ENCODE assay signal across 22 cellular contexts in genomic region chr10:68132391-68132790, GRCh38. TPM values are rescaled to one million over a fixed set of nuclear protein-coding genes. Genes with fewer than 3 reads are reported as not detected.
DNase-seq lines count a peak whose midpoint lies in the region; ATAC-seq and TF ChIP-seq lines count a peak whose summit lies in the region.
"Had no signal": no experiment of that assay in that cellular context is flagged by ENCODE, and none has a peak within 500 bp of the region (broad histone marks: within the 10 kb centered on the region; RNA-seq: fewer than 3 reads in every experiment).

No MANE protein-coding gene starts in this region.

- peak; percentile 11 for DNase-seq in BE2C
- DNase-seq in GM23248: no peak
- peak; percentile 85 for DNase-seq in SK-N-DZ (ENCODE audit: low spot score)
- DNase-seq in fibroblast of peridontal ligament (ENCODE audit: extremely low read depth): peak; percentile 10
- no peak for DNase-seq in NCI-H1092 treated with DMSO at 0.1 percent for 48 hours (lab: John Stamatoyannopoulos, UW)
- DNase-seq in activated naive CD4-positive, alpha-beta T cell treated with anti-CD3 and anti-CD28 coated beads, Interleukin-2, amount 10 ng/mL, durations not matched to agents 7 days and 5 days: no peak
- DNase-seq: CD4-positive, CD25-positive, alpha-beta regulatory T cell; Karpas-422; NCI-H1105; NCI-H1436 treated with DMSO at 0.1 percent for 48 hours; NCI-H1930; NCI-H2107; NCI-H524; NCI-H774; PC-9; Right ventricle myocardium superior; RPMI8226; SW 1271 had no signal

- H3K9me3 Mint-ChIP-seq in activated naive CD4-positive, alpha-beta T cell treated with anti-CD3 and anti-CD28 coated beads, Interleukin-2, amount 10 ng/mL, durations not matched to agents 7 days and 5 days: no peaks in the 10 kb centered on the region
- H3K9me3 Mint-ChIP-seq: T-helper 1 cell treated with Interleukin-12 subunit alpha and Interleukin-12 subunit beta and Interleukin-4 antibody, amounts not matched to agents 30 μg/mL and 1 μg/mL, for 36 hours had no signal

- no peak overlapping the region for H3K27ac ChIP-seq in GM23248
- H3K27ac ChIP-seq: BLaER1, PC-9, SJSA1 had no signal

- H3K9me2 ChIP-seq in GM23248 (ENCODE audit: insufficient read depth): no peaks in the 10 kb centered on the region

- H3K27me3 Mint-ChIP-seq in activated naive CD4-positive, alpha-beta T cell treated with anti-CD3 and anti-CD28 coated beads, Interleukin-2, amount 10 ng/mL, durations not matched to agents 7 days and 5 days: peaks cover 10% of the 10 kb centered on the region

- no peaks in the 10 kb centered on the region for H3K36me3 ChIP-seq in BE2C
- no peaks in the 10 kb centered on the region for H3K36me3 ChIP-seq in GM23248 (ENCODE audit: low read depth)
- H3K36me3 ChIP-seq: BLaER1, SJSA1 had no signal

- H3K27me3 ChIP-seq in BE2C (no peaks in the 10 kb centered on the region), GM23248 (replicated peaks; ENCODE audit: insufficient read depth) (no peaks in the 10 kb centered on the region)
- H3K27me3 ChIP-seq: BLaER1, SJSA1 had no signal

- no peak overlapping the region for H3K27ac Mint-ChIP-seq in activated naive CD4-positive, alpha-beta T cell treated with anti-CD3 and anti-CD28 coated beads, Interleukin-2, amount 10 ng/mL, durations not matched to agents 7 days and 5 days
- H3K27ac Mint-ChIP-seq: CD4-positive, CD25-positive, alpha-beta regulatory T cell; T-helper 1 cell treated with Interleukin-12 subunit alpha and Interleukin-12 subunit beta and Interleukin-4 antibody, amounts not matched to agents 30 μg/mL and 1 μg/mL, for 36 hours had no signal

- H3K36me3 Mint-ChIP-seq in activated naive CD4-positive, alpha-beta T cell treated with anti-CD3 and anti-CD28 coated beads, Interleukin-2, amount 10 ng/mL, durations not matched to agents 7 days and 5 days: no peaks in the 10 kb centered on the region
- H3K36me3 Mint-ChIP-seq: CD4-positive, CD25-positive, alpha-beta regulatory T cell had no signal

- H3K4me2 ChIP-seq in GM23248 (ENCODE audit: unreplicated experiment): no peak overlapping the region
- H3K4me2 ChIP-seq: BLaER1, PC-9 had no signal

- CTCF ChIA-PET in activated naive CD4-positive, alpha-beta T cell treated with anti-CD3 and anti-CD28 coated beads, Interleukin-2, amount 10 ng/mL, durations not matched to agents 7 days and 5 days (lab: Charles Lee): no interaction called here

- H3K4me1 Mint-ChIP-seq in activated naive CD4-positive, alpha-beta T cell treated with anti-CD3 and anti-CD28 coated beads, Interleukin-2, amount 10 ng/mL, durations not matched to agents 7 days and 5 days: no peaks in the 10 kb centered on the region

- no peak overlapping the region for H3K9ac ChIP-seq in GM23248
- H3K9ac ChIP-seq: BLaER1 had no signal

- no peak overlapping the region for H3K4me3 ChIP-seq in BE2C (ENCODE audit: low read depth, low read length)
- H3K4me3 ChIP-seq in GM23248: no peak overlapping the region
- H3K4me3 ChIP-seq: BLaER1, PC-9, SJSA1 had no signal

- in situ Hi-C loops in GM23248 (cut with MboI): no loop called here

- peaks cover 50% of the 10 kb centered on the region for H3F3A ChIP-seq in GM23248 (ENCODE audit: insufficient read depth)

- no peaks in the 10 kb centered on the region for H3K9me3 ChIP-seq in BE2C
- H3K9me3 ChIP-seq in GM23248 (ENCODE audit: low read depth): no peaks in the 10 kb centered on the region
- H3K9me3 ChIP-seq: BLaER1, SJSA1 had no signal

- 57 to 75% methylated on average over 1 of the region's 1 CpG for WGBS in GM23248 (ENCODE audit: low coverage in 1 of 2, low lambda C conversion rate in 2 of 2, missing lambda C conversion rate in 2 of 2), 2 experiments

- peaks cover 52% of the 10 kb centered on the region for H3K79me2 ChIP-seq in GM23248 (ENCODE audit: insufficient read depth)

- H2AFZ ChIP-seq in GM23248: peak overlapping the region; percentile 2; the same call in 1 of the 2 replicates
- H2AFZ ChIP-seq: PC-9 had no signal

- no peak overlapping the region for H3K4me3 Mint-ChIP-seq in activated naive CD4-positive, alpha-beta T cell treated with anti-CD3 and anti-CD28 coated beads, Interleukin-2, amount 10 ng/mL, durations not matched to agents 7 days and 5 days
- H3K4me3 Mint-ChIP-seq: CD4-positive, CD25-positive, alpha-beta regulatory T cell; T-helper 1 cell treated with Interleukin-12 subunit alpha and Interleukin-12 subunit beta and Interleukin-4 antibody, amounts not matched to agents 30 μg/mL and 1 μg/mL, for 36 hours had no signal

- H3K4me1 ChIP-seq in BE2C: peaks cover 14% of the 10 kb centered on the region; the same call in 1 of the 2 replicates
- peaks cover 43% of the 10 kb centered on the region for H3K4me1 ChIP-seq in GM23248 (ENCODE audit: insufficient read depth)
- H3K4me1 ChIP-seq: BLaER1 had no signal

- ATAC-seq in HG02798 (IDR thresholded peaks at IDR 0.05; ENCODE audit: poor library complexity, unreplicated experiment): no peak

- no peaks in the 10 kb centered on the region for H4K20me1 ChIP-seq in GM23248 (ENCODE audit: insufficient read depth)
- H4K20me1 ChIP-seq: BLaER1 had no signal

- TF ChIP-seq CTCF in BE2C (IDR thresholded peaks at IDR 0.05; ENCODE audit: low read depth, low read length): no peak

RNA-seq across cellular contexts. Expression of gene MYPN, which starts 23.1 kb away (rescaled TPM):
- polyA plus RNA-seq in BE2C (2012; ENCODE audit: insufficient read depth, insufficient read length, low read depth): not detected
- 14.5 and 20.0 TPM in 2 replicates for total RNA-seq in GM23248 (2014; rRNA removed; shearing (Covaris generic))
- polyA plus RNA-seq in GM23248 (2016; fragmentation: Nextera tagmentation; extraction: Ambion mirVana): 8.8 and 9.2 TPM in 2 replicates
- polyA plus RNA-seq in SK-N-DZ (2014; cell fraction: cytosol; rRNA removed): 0.22 TPM in 1 of 2 replicates, not detected in the other
- polyA plus RNA-seq in SK-N-DZ (2014; cell fraction: nucleus; rRNA removed): not detected in 2 replicates
- total RNA-seq: CD4-positive, CD25-positive, alpha-beta regulatory T cell had no signal
- polyA plus RNA-seq: CD4-positive, CD25-positive, alpha-beta regulatory T cell had no signal

RNA-seq across cellular contexts. Expression of gene HERC4, which starts 57.3 kb away (rescaled TPM):
- 10.2 TPM for polyA plus RNA-seq in BE2C (2012; ENCODE audit: insufficient read depth, insufficient read length, low read depth)
- total RNA-seq in GM23248 (2014; rRNA removed; shearing (Covaris generic)): 228 and 289 TPM in 2 replicates
- 116 and 127 TPM in 2 replicates for polyA plus RNA-seq in GM23248 (2016; fragmentation: Nextera tagmentation; extraction: Ambion mirVana)
- polyA plus RNA-seq in SK-N-DZ (2014; cell fraction: cytosol; rRNA removed): 18.3 and 19.0 TPM in 2 replicates
- polyA plus RNA-seq in SK-N-DZ (2014; cell fraction: nucleus; rRNA removed): 40.7 and 53.7 TPM in 2 replicates

Comparison
In these comparisons a context has a peak if more than half of its experiments do, and no peak if none do; other contexts are left out.
1. DNase-seq: peak in BE2C (single experiment), SK-N-DZ (single experiment) and fibroblast of peridontal ligament (single experiment); none in GM23248 (single experiment), NCI-H1092 treated with DMSO at 0.1 percent for 48 hours (single experiment) and activated naive CD4-positive, alpha-beta T cell treated with anti-CD3 and anti-CD28 coated beads, Interleukin-2, amount 10 ng/mL, durations not matched to agents 7 days and 5 days (single experiment).